In the genomic region with DNA sequence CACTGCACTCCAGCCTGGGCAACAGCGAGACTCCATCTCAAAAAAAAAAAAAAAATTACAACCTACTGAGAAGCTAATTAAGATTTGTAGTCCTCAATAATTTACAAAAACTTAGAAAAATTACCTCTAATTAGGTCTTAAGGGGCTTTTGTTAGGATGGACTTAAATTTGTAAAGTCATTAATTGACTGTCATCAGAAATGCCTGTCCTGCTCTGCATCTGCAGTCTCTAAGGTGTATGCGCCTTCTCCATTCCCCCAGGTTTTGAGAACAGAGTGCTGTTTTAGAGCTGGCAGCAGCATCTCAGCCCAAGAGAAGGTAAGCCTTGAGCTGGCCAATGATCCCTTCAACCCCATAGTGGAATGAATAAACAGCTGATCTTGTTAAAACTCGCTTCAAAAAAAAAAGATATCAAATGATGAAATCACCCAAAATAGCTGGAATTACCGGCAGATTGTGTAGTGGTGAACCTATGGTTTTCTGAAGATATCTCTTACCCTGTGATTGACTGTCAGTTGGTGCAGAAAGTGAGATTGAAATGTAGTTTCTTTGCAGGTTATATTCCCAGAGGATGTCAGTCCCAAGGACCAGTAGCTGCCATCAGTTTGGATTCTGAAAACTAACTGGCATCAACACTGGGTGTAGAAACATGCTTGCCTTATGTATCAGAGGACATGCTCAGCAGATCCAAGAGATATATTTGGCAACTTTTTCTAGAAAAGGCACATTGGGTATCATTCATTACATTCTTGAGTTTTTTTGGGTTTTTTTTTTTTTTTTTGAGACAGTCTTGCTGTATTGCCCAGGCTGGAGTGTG, we compare ENCODE assay signal across 9 cellular contexts. TPM values are rescaled to one million over a fixed set of nuclear protein-coding genes. Genes with fewer than 3 reads are reported as not detected.
DNase-seq lines count a peak whose midpoint lies in the region; ATAC-seq and TF ChIP-seq lines count a peak whose summit lies in the region.
"Had no signal": no experiment of that assay in that cellular context is flagged by ENCODE, and none has a peak within 500 bp of the region (broad histone marks: within the 10 kb centered on the region; RNA-seq: fewer than 3 reads in every experiment).

No MANE protein-coding gene starts in this region.

- no peaks in the 10 kb centered on the region for H3K9me2 ChIP-seq in OCI-LY7 (ENCODE audit: insufficient read depth, low read length)

- peak overlapping the region; percentile 99 for H3K27ac Mint-ChIP-seq in effector memory CD8-positive, alpha-beta T cell

- no peak overlapping the region for H2AFZ ChIP-seq in OCI-LY7 (ENCODE audit: low read length)

- ATAC-seq in effector memory CD8-positive, alpha-beta T cell (replicated peaks): no peak
- ATAC-seq in psoas muscle: no peak
- ATAC-seq in HG02623 (IDR thresholded peaks at IDR 0.05; ENCODE audit: unreplicated experiment): no peak
- no peak for ATAC-seq in HG03520 (IDR thresholded peaks at IDR 0.05; ENCODE audit: unreplicated experiment)

- DNase-seq in DMS53 (lab: John Stamatoyannopoulos, UW) (peak; percentile 30), DMS53 treated with DMSO at 0.1 percent for 48 hours (lab: John Stamatoyannopoulos, UW; ENCODE audit: unreplicated experiment) (no peak), OCI-LY7 (ENCODE audit: low spot score) (no peak), psoas muscle (no peak), DMS79 treated with DMSO at 0.1 percent for 48 hours (lab: John Stamatoyannopoulos, UW) (no peak)
- DNase-seq in effector memory CD8-positive, alpha-beta T cell: no peak
- DNase-seq: 8988T had no signal

- peak overlapping the region; percentile 91 for H3K4me2 ChIP-seq in OCI-LY7 (ENCODE audit: low read length)

- intact Hi-C loops in OCI-LY7 (cut with micrococcal nuclease; ENCODE audit: unreplicated experiment): no loop called here
- intact Hi-C loops in psoas muscle (cut with DNase I): no loop called here

- H3K27me3 ChIP-seq in psoas muscle (ENCODE audit: insufficient read depth in 3 of 3, low read length in 2 of 3): no peaks in the 10 kb centered on the region

- peak overlapping the region; percentile 98 to 99 for H3K4me3 Mint-ChIP-seq in effector memory CD8-positive, alpha-beta T cell

- H3K4me3 ChIP-seq in OCI-LY7 (ENCODE audit: low read depth, low read length, poor library complexity, severe bottlenecking): peak overlapping the region; percentile 98
- peak overlapping the region; percentile 96 for H3K4me3 ChIP-seq in psoas muscle

- TF ChIP-seq CTCF in OCI-LY7 (conservative IDR thresholded peaks at IDR 0.05; ENCODE audit: low read length): no peak
- TF ChIP-seq CTCF in psoas muscle (IDR thresholded peaks at IDR 0.05): no peak

- H3K36me3 ChIP-seq in OCI-LY7 (ENCODE audit: insufficient read depth, low read length): peaks cover 70% of the 10 kb centered on the region
- peaks cover 0 to 61% of the 10 kb centered on the region in 2 donors for H3K36me3 ChIP-seq in psoas muscle (ENCODE audit: insufficient read depth in 1 of 2, low read depth in 1 of 2)

- CTCF ChIA-PET in OCI-LY7 (lab: Charles Lee; ENCODE audit: unreplicated experiment): interaction anchor here (1.4 kb wide), 1 partner anchor 12 kb away, joined by 6 read pairs; no protein-coding TSS in a partner anchor

- H3K9me3 Mint-ChIP-seq in effector memory CD8-positive, alpha-beta T cell: no peaks in the 10 kb centered on the region

- H3K9me3 ChIP-seq in OCI-LY7 (ENCODE audit: low read length) (no peaks in the 10 kb centered on the region), psoas muscle (no peaks in the 10 kb centered on the region)

- H3K36me3 Mint-ChIP-seq in effector memory CD8-positive, alpha-beta T cell (ENCODE audit: insufficient read depth): peaks cover 62% of the 10 kb centered on the region

- H3K79me2 ChIP-seq in OCI-LY7 (ENCODE audit: insufficient read depth, low read depth, low read length): peaks cover 45% of the 10 kb centered on the region

- no TSS peak for BruUV-seq in OCI-LY7 (replicated peaks; lab: Mats Ljungman, UMichigan)

- POLR2A ChIA-PET in OCI-LY7 (lab: Charles Lee): interaction anchor here (0.6 to 1.4 kb wide), 6 partner anchors 31 to 1827 kb away, joined by 3 to 5 read pairs (median 4); no protein-coding TSS in a partner anchor

- WGBS in psoas muscle, 3 donors: 65 to 74% (median 65%) methylated on average over 4 of the region's 4 CpGs

- peak overlapping the region; percentile 87 for H3K27ac ChIP-seq in OCI-LY7 (ENCODE audit: low read depth, low read length, poor library complexity, severe bottlenecking)
- H3K27ac ChIP-seq in psoas muscle: peak overlapping the region; percentile 94

- peaks cover 22% of the 10 kb centered on the region; the same call in 1 of the 2 replicates for H4K20me1 ChIP-seq in OCI-LY7 (ENCODE audit: insufficient read depth, low read length)

- H3K4me1 ChIP-seq in OCI-LY7 (ENCODE audit: insufficient read depth, low read length, poor library complexity, severe bottlenecking) (peaks cover 33% of the 10 kb centered on the region), psoas muscle (peaks cover 31% of the 10 kb centered on the region)

- H3K4me1 Mint-ChIP-seq in effector memory CD8-positive, alpha-beta T cell (ENCODE audit: low read depth in 2 of 2): peaks cover 50 to 59% of the 10 kb centered on the region in 2 donors

- H3K27me3 Mint-ChIP-seq in effector memory CD8-positive, alpha-beta T cell: no peaks in the 10 kb centered on the region

RNA-seq across cellular contexts. Expression of a gene that starts 25.7 kb away (rescaled TPM):
- total RNA-seq in OCI-LY7 (2014; rRNA removed; shearing (Covaris generic)): 10.5 and 15.4 TPM in 2 replicates
- 4.9 and 5.3 TPM in 2 replicates for total RNA-seq in OCI-LY7 (2022)
- 10 to 100 TPM in 1 of 4 donors, 1 to 10 TPM in 3; 3.9 to 10.3 (median 6.7) TPM for total RNA-seq in psoas muscle
- polyA plus RNA-seq in psoas muscle: 1 to 10 TPM; 1.6 to 3.8 (median 3.4) TPM

RNA-seq across cellular contexts. Expression of a gene that starts 51.0 kb away (rescaled TPM):
- not detected in 2 replicates for total RNA-seq in OCI-LY7 (2014; rRNA removed; shearing (Covaris generic))
- total RNA-seq in OCI-LY7 (2022) (not detected in 2 replicates), psoas muscle (under 1 TPM; 0.20 to 0.41 (median 0.29) TPM)
- under 1 TPM; 0.23 to 0.69 (median 0.43) TPM for polyA plus RNA-seq in psoas muscle
